ENCODE assay signal across 8 cellular contexts in genomic region chr2:182649316-182649715, GRCh38.
DNase-seq lines count a peak whose midpoint lies in the region; ATAC-seq and TF ChIP-seq lines count a peak whose summit lies in the region.

No MANE protein-coding gene starts in this region.

- no peak overlapping the region for H3K4me3 Mint-ChIP-seq in activated naive CD4-positive, alpha-beta T cell treated with anti-CD3 and anti-CD28 coated beads for 36 hours

- no peaks in the 10 kb centered on the region for H3K9me3 Mint-ChIP-seq in activated naive CD4-positive, alpha-beta T cell treated with anti-CD3 and anti-CD28 coated beads for 36 hours

- CTCF ChIA-PET in activated naive CD4-positive, alpha-beta T cell treated with anti-CD3 and anti-CD28 coated beads for 36 hours (lab: Charles Lee): interaction anchor here (0.6 to 2.1 kb wide), 10 partner anchors 12 to 506 kb away, joined by 3 to 21 read pairs (median 4); no protein-coding TSS in a partner anchor

- no peak overlapping the region for H3K27ac ChIP-seq in prostate gland

- H3K4me3 ChIP-seq in epithelial cell of proximal tubule (ENCODE audit: low read depth, low read length) (no peak overlapping the region), prostate gland (no peak overlapping the region)

- H3K4me1 Mint-ChIP-seq in activated naive CD4-positive, alpha-beta T cell treated with anti-CD3 and anti-CD28 coated beads for 36 hours (ENCODE audit: low read depth): peaks cover 5% of the 10 kb centered on the region

- TF ChIP-seq POLR2A in prostate gland (IDR thresholded peaks at IDR 0.05): no peak

- TF ChIP-seq CTCF in GM12873 (IDR thresholded peaks at IDR 0.05; ENCODE audit: insufficient read depth, low read depth, low read length, missing control alignments) (peak; percentile 56), epithelial cell of proximal tubule (conservative IDR thresholded peaks at IDR 0.05; ENCODE audit: low read depth, low read length) (peak; percentile 73), prostate gland (IDR thresholded peaks at IDR 0.05) (peak in 3 of 4 experiments; percentile 20 to 24 (median 21))

- H3K36me3 Mint-ChIP-seq in activated naive CD4-positive, alpha-beta T cell treated with anti-CD3 and anti-CD28 coated beads for 36 hours (ENCODE audit: low read depth): no peaks in the 10 kb centered on the region

- no peaks in the 10 kb centered on the region for H3K27me3 ChIP-seq in prostate gland (replicated peaks; ENCODE audit: insufficient read depth)

- peak; percentile 55 for ATAC-seq in HG03175 (IDR thresholded peaks at IDR 0.05; ENCODE audit: unreplicated experiment)

- intact Hi-C loops in prostate gland (cut with DNase I): no loop called here
- intact Hi-C loops in activated naive CD4-positive, alpha-beta T cell treated with anti-CD3 and anti-CD28 coated beads for 36 hours (cut with micrococcal nuclease): no loop called here

- no peaks in the 10 kb centered on the region for H3K36me3 ChIP-seq in prostate gland

- H3K27ac Mint-ChIP-seq in activated naive CD4-positive, alpha-beta T cell treated with anti-CD3 and anti-CD28 coated beads for 36 hours: no peak overlapping the region

- H3K4me1 ChIP-seq in prostate gland (replicated peaks): no peaks in the 10 kb centered on the region

- 72% methylated on average over 6 of the region's 6 CpGs for WGBS in prostate gland

- no peaks in the 10 kb centered on the region for H3K9me3 ChIP-seq in prostate gland

- DNase-seq in NCI-H748 (lab: John Stamatoyannopoulos, UW; ENCODE audit: unreplicated experiment): peak; percentile 91
- DNase-seq in epithelial cell of proximal tubule (ENCODE audit: low read depth): no peak
- no peak for DNase-seq in prostate gland (ENCODE audit: low spot score)
- no peak for DNase-seq in cerebellar nuclear complex (lab: John Stamatoyannopoulos, UW)
- no peak for DNase-seq in activated naive CD4-positive, alpha-beta T cell treated with anti-CD3 and anti-CD28 coated beads for 36 hours
- DNase-seq in T1000 (lab: John Stamatoyannopoulos, UW): no peak

- H3K27me3 Mint-ChIP-seq in activated naive CD4-positive, alpha-beta T cell treated with anti-CD3 and anti-CD28 coated beads for 36 hours (ENCODE audit: low read depth): no peaks in the 10 kb centered on the region

Comparison
In these comparisons a context has a peak if more than half of its experiments do, and no peak if none do; other contexts are left out.
1. CTCF ChIP-seq: peak in every context shown above with its lines; median percentile 73 in epithelial cell of proximal tubule; 56 in GM12873; 21 in prostate gland.